8 cellular contexts compared by ENCODE assay signal in genomic region chr22:44550666-44551491, GRCh38. TPM values are rescaled to one million over a fixed set of nuclear protein-coding genes. Genes with fewer than 3 reads are reported as not detected.
A peak's percentile ranks its signal among the peaks of the same experiment; 100 is the strongest.
DNase-seq lines count a peak whose midpoint lies in the region; ATAC-seq and TF ChIP-seq lines count a peak whose summit lies in the region.

No MANE protein-coding gene starts in this region.

- CTCF ChIA-PET in activated CD4-positive, alpha-beta T cell treated with anti-CD3 and anti-CD28 coated beads, Interleukin-2, amount 10 ng/mL, durations not matched to agents 7 days and 5 days (lab: Charles Lee), result interaction anchor here (0.6 to 1.2 kb wide), 3 partner anchors 28 to 1619 kb away, joined by 3 read pairs; no protein-coding TSS in a partner anchor
- CTCF ChIA-PET in Calu3 (lab: Charles Lee), result no interaction called here

- H3K27ac Mint-ChIP-seq in activated CD4-positive, alpha-beta T cell treated with anti-CD3 and anti-CD28 coated beads, Interleukin-2, amount 10 ng/mL, durations not matched to agents 24 days and 14 days, result peak overlapping the region; percentile 58
- H3K27ac Mint-ChIP-seq in activated CD4-positive, alpha-beta T cell treated with anti-CD3 and anti-CD28 coated beads, Interleukin-2, amount 10 ng/mL, durations not matched to agents 7 days and 5 days, result no peak overlapping the region
- H3K27ac Mint-ChIP-seq in T-helper 17 cell, result no peak overlapping the region
- H3K27ac Mint-ChIP-seq in Calu3 (ENCODE audit: unreplicated experiment), result no peak overlapping the region

- H3K4me1 ChIP-seq in gastroesophageal sphincter, result peaks cover 0 to 15% (median 0%) of the 10 kb centered on the region in 3 donors
- H3K4me1 ChIP-seq in spleen, result peaks cover 0 to 15% (median 9%) of the 10 kb centered on the region in 6 donors

- POLR2A ChIA-PET in activated CD4-positive, alpha-beta T cell treated with anti-CD3 and anti-CD28 coated beads, Interleukin-2, amount 10 ng/mL, durations not matched to agents 7 days and 5 days (lab: Charles Lee), result no interaction called here

- no TSS peak for BruUV-seq in Calu3 (replicated peaks; lab: Mats Ljungman, UMichigan)

- H3K9me3 ChIP-seq in T-helper 17 cell (ENCODE audit: control insufficient read depth, low read length, poor library complexity, severe bottlenecking), result no peaks in the 10 kb centered on the region
- no peaks in the 10 kb centered on the region for H3K9me3 ChIP-seq in gastroesophageal sphincter
- peaks cover 0 to 6% (median 0%) of the 10 kb centered on the region in 8 donors for H3K9me3 ChIP-seq in spleen

- H3K4me3 Mint-ChIP-seq in activated CD4-positive, alpha-beta T cell treated with anti-CD3 and anti-CD28 coated beads, Interleukin-2, amount 10 ng/mL, durations not matched to agents 24 days and 14 days, result no peak overlapping the region
- H3K4me3 Mint-ChIP-seq in activated CD4-positive, alpha-beta T cell treated with anti-CD3 and anti-CD28 coated beads, Interleukin-2, amount 10 ng/mL, durations not matched to agents 7 days and 5 days, result no peak overlapping the region
- H3K4me3 Mint-ChIP-seq in T-helper 17 cell (no peak overlapping the region), Calu3 (ENCODE audit: low read depth, unreplicated experiment) (no peak overlapping the region)

- H3K27me3 ChIP-seq in gastroesophageal sphincter (no peaks in the 10 kb centered on the region), spleen (replicated peaks in 1 of 7) (peaks cover 0 to 6% (median 0%) of the 10 kb centered on the region in 7 donors)

- DNase-seq in activated CD4-positive, alpha-beta T cell treated with anti-CD3 and anti-CD28 coated beads, Interleukin-2, amount 10 ng/mL, durations not matched to agents 24 days and 14 days, result peak; percentile 62
- DNase-seq in activated CD4-positive, alpha-beta T cell treated with anti-CD3 and anti-CD28 coated beads, Interleukin-2, amount 10 ng/mL, durations not matched to agents 7 days and 5 days, result no peak
- DNase-seq in T-helper 17 cell (no peak), spleen (no peak), hippocampal formation (lab: John Stamatoyannopoulos, UW) (no peak), Calu3 (no peak)

- peak; percentile 41 for ATAC-seq in T-helper 17 cell
- peak; percentile 93 for ATAC-seq in gastroesophageal sphincter
- no peak for ATAC-seq in HG02884 (IDR thresholded peaks at IDR 0.05; ENCODE audit: unreplicated experiment)

- TF ChIP-seq EP300 in gastroesophageal sphincter (IDR thresholded peaks at IDR 0.05), result no peak

- TF ChIP-seq CTCF in gastroesophageal sphincter (IDR thresholded peaks at IDR 0.05) (no peak), spleen (IDR thresholded peaks at IDR 0.05 in 8 of 11, conservative IDR thresholded peaks at IDR 0.05 in 3 of 11) (no peak), Calu3 (IDR thresholded peaks at IDR 0.05; ENCODE audit: unreplicated experiment) (no peak)

- no peak for TF ChIP-seq POLR2A in gastroesophageal sphincter (IDR thresholded peaks at IDR 0.05)
- TF ChIP-seq POLR2A in spleen (IDR thresholded peaks at IDR 0.05), result no peak

- intact Hi-C loops in activated CD4-positive, alpha-beta T cell treated with anti-CD3 and anti-CD28 coated beads, Interleukin-2, amount 10 ng/mL, durations not matched to agents 24 days and 14 days (cut with micrococcal nuclease), result no loop called here
- intact Hi-C loops in spleen (cut with DNase I; ENCODE audit: low total_unique reads), result no loop called here
- intact Hi-C loops in Calu3 (cut with micrococcal nuclease; ENCODE audit: unreplicated experiment), result no loop called here

- peaks cover 7% of the 10 kb centered on the region for H3K27me3 Mint-ChIP-seq in activated CD4-positive, alpha-beta T cell treated with anti-CD3 and anti-CD28 coated beads, Interleukin-2, amount 10 ng/mL, durations not matched to agents 24 days and 14 days
- peaks cover 10% of the 10 kb centered on the region for H3K27me3 Mint-ChIP-seq in activated CD4-positive, alpha-beta T cell treated with anti-CD3 and anti-CD28 coated beads, Interleukin-2, amount 10 ng/mL, durations not matched to agents 7 days and 5 days
- H3K27me3 Mint-ChIP-seq in T-helper 17 cell, result peaks cover 45% of the 10 kb centered on the region
- H3K27me3 Mint-ChIP-seq in Calu3 (ENCODE audit: unreplicated experiment), result peaks cover 74% of the 10 kb centered on the region

- no peaks in the 10 kb centered on the region for H3K36me3 ChIP-seq in gastroesophageal sphincter
- H3K36me3 ChIP-seq in spleen, result no peaks in the 10 kb centered on the region

- H3K4me1 Mint-ChIP-seq in activated CD4-positive, alpha-beta T cell treated with anti-CD3 and anti-CD28 coated beads, Interleukin-2, amount 10 ng/mL, durations not matched to agents 24 days and 14 days, result peaks cover 5% of the 10 kb centered on the region
- peaks cover 9% of the 10 kb centered on the region for H3K4me1 Mint-ChIP-seq in activated CD4-positive, alpha-beta T cell treated with anti-CD3 and anti-CD28 coated beads, Interleukin-2, amount 10 ng/mL, durations not matched to agents 7 days and 5 days
- peaks cover 16% of the 10 kb centered on the region for H3K4me1 Mint-ChIP-seq in T-helper 17 cell
- no peaks in the 10 kb centered on the region for H3K4me1 Mint-ChIP-seq in Calu3 (ENCODE audit: low read depth, unreplicated experiment)

- H3K4me3 ChIP-seq in gastroesophageal sphincter (peak overlapping the region; percentile 38 to 46), spleen (peak overlapping the region in 4 of 8 donors; percentile 7 to 56 (median 22))

- H3K9me3 Mint-ChIP-seq in activated CD4-positive, alpha-beta T cell treated with anti-CD3 and anti-CD28 coated beads, Interleukin-2, amount 10 ng/mL, durations not matched to agents 24 days and 14 days, result no peaks in the 10 kb centered on the region
- no peaks in the 10 kb centered on the region for H3K9me3 Mint-ChIP-seq in activated CD4-positive, alpha-beta T cell treated with anti-CD3 and anti-CD28 coated beads, Interleukin-2, amount 10 ng/mL, durations not matched to agents 7 days and 5 days
- H3K9me3 Mint-ChIP-seq in Calu3 (ENCODE audit: low read depth, unreplicated experiment), result no peaks in the 10 kb centered on the region

- peak overlapping the region in 3 of 4 donors; percentile 72 to 80 (median 80) for H3K27ac ChIP-seq in gastroesophageal sphincter
- peak overlapping the region in 7 of 8 donors; percentile 31 to 70 (median 41) for H3K27ac ChIP-seq in spleen

- no peaks in the 10 kb centered on the region for H3K36me3 Mint-ChIP-seq in activated CD4-positive, alpha-beta T cell treated with anti-CD3 and anti-CD28 coated beads, Interleukin-2, amount 10 ng/mL, durations not matched to agents 24 days and 14 days (ENCODE audit: low read depth)
- no peaks in the 10 kb centered on the region for H3K36me3 Mint-ChIP-seq in activated CD4-positive, alpha-beta T cell treated with anti-CD3 and anti-CD28 coated beads, Interleukin-2, amount 10 ng/mL, durations not matched to agents 7 days and 5 days (ENCODE audit: low read depth)
- peaks cover 6% of the 10 kb centered on the region for H3K36me3 Mint-ChIP-seq in T-helper 17 cell (ENCODE audit: low read depth)
- no peaks in the 10 kb centered on the region for H3K36me3 Mint-ChIP-seq in Calu3 (ENCODE audit: insufficient read depth, unreplicated experiment)

- 11% methylated on average over 16 of the region's 22 CpGs; no CpG with 5 or more reads in 1 of the 2 donors for WGBS in gastroesophageal sphincter (ENCODE audit: low coverage in 1 of 2), 2 donors
- WGBS in spleen, 5 donors, result 43 to 62% (median 56%) methylated on average over 21 to 22 of the region's 22 CpGs

RNA-seq across cellular contexts. Expression of gene RTL6, which starts 52.8 kb away (rescaled TPM):
- total RNA-seq in activated CD4-positive, alpha-beta T cell treated with anti-CD3 and anti-CD28 coated beads, Interleukin-2, amount 10 ng/mL, durations not matched to agents 24 days and 14 days, result 7.9 and 8.0 TPM in 2 replicates
- total RNA-seq in activated CD4-positive, alpha-beta T cell treated with anti-CD3 and anti-CD28 coated beads, Interleukin-2, amount 10 ng/mL, durations not matched to agents 7 days and 5 days, result 10 to 100 TPM; 11.8 to 12.0 TPM
- 10 to 100 TPM; 11.0 to 13.3 TPM for total RNA-seq in T-helper 17 cell
- 10 to 100 TPM; 28.0 to 44.3 (median 32.1) TPM for total RNA-seq in gastroesophageal sphincter
- total RNA-seq in spleen, result 10 to 100 TPM; 12.9 to 20.5 (median 15.7) TPM
- 1 to 10 TPM; 1.9 to 5.8 (median 2.4) TPM for polyA plus RNA-seq in spleen
- 33.6 and 37.1 TPM in 2 replicates for total RNA-seq in Calu3 (2022)
